In genomic region chr6:108132863-108133262, GRCh38 we compare ENCODE assay signal across 1 cellular context.
A peak's percentile ranks its signal among the peaks of the same experiment; 100 is the strongest.
TF ChIP-seq lines count a peak whose summit lies in the region.

No MANE protein-coding gene starts in this region.

TF ChIP-seq in endothelial cell of umbilical vein, 7 proteins besides CTCF, POLR2A, EP300 and RAD21:
- TF ChIP-seq EZH2 (IDR thresholded peaks at IDR 0.05; ENCODE audit: borderline replicate concordance, low read depth, low read length, severe bottlenecking) (peak; percentile 25), JUN (IDR thresholded peaks at IDR 0.05; ENCODE audit: borderline replicate concordance, insufficient read depth, insufficient read length, low read depth) (no peak)
